In the genomic region with DNA sequence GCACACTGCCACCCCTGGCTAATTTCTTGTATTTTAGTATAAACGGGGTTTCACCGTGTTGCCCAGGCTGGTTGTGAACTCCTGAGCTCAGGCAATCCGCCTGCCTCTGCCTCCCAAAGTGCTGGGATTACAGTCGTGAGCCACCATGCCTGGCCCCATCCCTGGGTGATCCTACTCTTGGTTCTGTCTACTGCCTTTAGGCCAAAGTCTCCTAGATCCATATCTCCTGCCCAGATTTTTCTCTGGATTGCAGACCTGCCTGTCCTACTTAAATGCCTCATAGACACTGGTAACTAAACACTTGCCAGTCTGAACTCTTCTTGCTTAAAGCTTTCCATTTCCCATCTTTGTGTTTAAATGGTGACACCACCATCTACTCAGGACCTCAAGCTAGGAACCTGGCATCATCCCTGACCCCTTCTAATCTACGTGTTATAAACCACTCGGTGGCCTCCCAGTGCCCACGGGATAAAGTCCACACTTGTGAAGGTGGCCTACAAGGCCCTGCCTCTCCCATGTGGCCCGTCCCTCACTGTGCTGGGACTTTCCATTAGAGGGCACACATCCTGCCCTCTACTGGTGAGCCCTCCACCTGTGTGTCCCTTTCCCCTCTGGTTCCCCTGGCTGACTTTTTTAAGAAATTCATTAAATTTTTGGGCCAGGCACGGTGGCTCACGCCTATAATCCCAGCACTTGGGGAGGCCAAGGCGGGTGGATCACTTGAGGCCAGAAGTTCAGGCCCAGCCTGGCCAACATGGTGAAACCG, we compare ENCODE assay signal across 1 cellular context.
TF ChIP-seq lines count a peak whose summit lies in the region.

No MANE protein-coding gene starts in this region.

TF ChIP-seq in HepG2, 621 proteins besides CTCF, POLR2A, EP300 and RAD21:
- TF ChIP-seq STAG1 (CRISPR knock-in tag; IDR thresholded peaks at IDR 0.05), result 0 out of 2 replicates have a peak, but pooled peaks have one; percentile 25
- peak; percentile 71; the same call in 1 of the 2 replicates for TF ChIP-seq ZNF7 (CRISPR knock-in tag; IDR thresholded peaks at IDR 0.05)
- no peak for TF ChIP-seq HOXA9 (CRISPR knock-in tag; IDR thresholded peaks at IDR 0.05; ENCODE audit: borderline replicate concordance)
